ENCODE assay signal across 8 cellular contexts in genomic region chr18:79523738-79524180, GRCh38.
DNase-seq lines count a peak whose midpoint lies in the region; ATAC-seq and TF ChIP-seq lines count a peak whose summit lies in the region.

No MANE protein-coding gene starts in this region.

- peak overlapping the region; percentile 64 to 98 (median 84) for H3K4me3 Mint-ChIP-seq in IgD-negative memory B cell
- H3K4me3 Mint-ChIP-seq in nephron, result no peak overlapping the region

- TF ChIP-seq CTCF in nephron (IDR thresholded peaks at IDR 0.05; ENCODE audit: unreplicated experiment in 3 of 3), result no peak

- H3K4me3 ChIP-seq in BLaER1 treated with 17β-estradiol and CSF1 and Interleukin-3, amounts not matched to agents 10 nM and 100 nM, result peak overlapping the region in 1 of 10 experiments; percentile 2; a peak in 1 of 20 replicates

- H3K9me3 ChIP-seq in BLaER1 treated with 17β-estradiol and CSF1 and Interleukin-3, amounts not matched to agents 10 nM and 100 nM (replicated peaks in 1 of 11), result no peaks in the 10 kb centered on the region

- H3K27ac Mint-ChIP-seq in IgD-negative memory B cell, result peak overlapping the region; percentile 85 to 99 (median 95)
- H3K27ac Mint-ChIP-seq in nephron, result peak overlapping the region; percentile 29 to 63 (median 59)

- peaks cover 4% of the 10 kb centered on the region for H3K36me3 Mint-ChIP-seq in IgD-negative memory B cell
- H3K36me3 Mint-ChIP-seq in nephron (ENCODE audit: low read depth), result peaks cover 2% of the 10 kb centered on the region

- H3K27ac ChIP-seq in BLaER1 treated with 17β-estradiol and CSF1 and Interleukin-3, amounts not matched to agents 10 nM and 100 nM, result peak overlapping the region in 3 of 11 experiments; percentile 4 to 21 (median 18); a peak in 1 of 22 replicates

- H3K27me3 Mint-ChIP-seq in IgD-negative memory B cell, result no peaks in the 10 kb centered on the region
- H3K27me3 Mint-ChIP-seq in nephron (ENCODE audit: low read depth), result peaks cover 12% of the 10 kb centered on the region

- no peaks in the 10 kb centered on the region for H3K9me3 Mint-ChIP-seq in IgD-negative memory B cell
- no peaks in the 10 kb centered on the region for H3K9me3 Mint-ChIP-seq in nephron

- H3K4me1 Mint-ChIP-seq in IgD-negative memory B cell (peaks cover 25 to 35% (median 33%) of the 10 kb centered on the region in 3 donors), nephron (peaks cover 37% of the 10 kb centered on the region)

- H3K4me1 ChIP-seq in BLaER1 treated with 17β-estradiol and CSF1 and Interleukin-3, amounts not matched to agents 10 nM and 100 nM, result peaks cover 22 to 51% (median 32%) of the 10 kb centered on the region in 10 experiments

- peak; percentile 73 for DNase-seq in activated CD8-positive, alpha-beta memory T cell treated with anti-CD3 and anti-CD28 coated beads, Interleukin-2, amount 50 U/mL, for 4 hours
- no peak for DNase-seq in NCI-H2081 (lab: John Stamatoyannopoulos, UW)
- DNase-seq in HuH-7 (ENCODE audit: low spot score), result no peak
- no peak for DNase-seq in NCI-H1048 (lab: John Stamatoyannopoulos, UW)

- peak overlapping the region; percentile 70 to 94 (median 83) for H3K4me2 ChIP-seq in BLaER1 treated with 17β-estradiol and CSF1 and Interleukin-3, amounts not matched to agents 10 nM and 100 nM

- peak; percentile 51 for ATAC-seq in GM21390 (IDR thresholded peaks at IDR 0.05; ENCODE audit: unreplicated experiment)

- H3K9ac ChIP-seq in BLaER1 treated with 17β-estradiol and CSF1 and Interleukin-3, amounts not matched to agents 10 nM and 100 nM, result peak overlapping the region in 5 of 11 experiments; percentile 31 to 57 (median 33); a peak in 6 of 22 replicates

- peaks cover 0 to 59% (median 16%) of the 10 kb centered on the region in 11 experiments; a peak in 16 of 22 replicates for H3K27me3 ChIP-seq in BLaER1 treated with 17β-estradiol and CSF1 and Interleukin-3, amounts not matched to agents 10 nM and 100 nM

- peaks cover 12 to 59% (median 40%) of the 10 kb centered on the region in 11 experiments; a peak in 16 of 22 replicates for H4K20me1 ChIP-seq in BLaER1 treated with 17β-estradiol and CSF1 and Interleukin-3, amounts not matched to agents 10 nM and 100 nM

- peaks cover 0 to 15% (median 6%) of the 10 kb centered on the region in 11 experiments; a peak in 7 of 22 replicates for H3K36me3 ChIP-seq in BLaER1 treated with 17β-estradiol and CSF1 and Interleukin-3, amounts not matched to agents 10 nM and 100 nM

Comparison
In these comparisons a context has a peak if more than half of its experiments do, and no peak if none do; other contexts are left out.
1. H3K4me3 Mint-ChIP-seq: peak in IgD-negative memory B cell (4 of 4); none in nephron (0 of 3).